8 cellular contexts compared by ENCODE assay signal in the genomic region with DNA sequence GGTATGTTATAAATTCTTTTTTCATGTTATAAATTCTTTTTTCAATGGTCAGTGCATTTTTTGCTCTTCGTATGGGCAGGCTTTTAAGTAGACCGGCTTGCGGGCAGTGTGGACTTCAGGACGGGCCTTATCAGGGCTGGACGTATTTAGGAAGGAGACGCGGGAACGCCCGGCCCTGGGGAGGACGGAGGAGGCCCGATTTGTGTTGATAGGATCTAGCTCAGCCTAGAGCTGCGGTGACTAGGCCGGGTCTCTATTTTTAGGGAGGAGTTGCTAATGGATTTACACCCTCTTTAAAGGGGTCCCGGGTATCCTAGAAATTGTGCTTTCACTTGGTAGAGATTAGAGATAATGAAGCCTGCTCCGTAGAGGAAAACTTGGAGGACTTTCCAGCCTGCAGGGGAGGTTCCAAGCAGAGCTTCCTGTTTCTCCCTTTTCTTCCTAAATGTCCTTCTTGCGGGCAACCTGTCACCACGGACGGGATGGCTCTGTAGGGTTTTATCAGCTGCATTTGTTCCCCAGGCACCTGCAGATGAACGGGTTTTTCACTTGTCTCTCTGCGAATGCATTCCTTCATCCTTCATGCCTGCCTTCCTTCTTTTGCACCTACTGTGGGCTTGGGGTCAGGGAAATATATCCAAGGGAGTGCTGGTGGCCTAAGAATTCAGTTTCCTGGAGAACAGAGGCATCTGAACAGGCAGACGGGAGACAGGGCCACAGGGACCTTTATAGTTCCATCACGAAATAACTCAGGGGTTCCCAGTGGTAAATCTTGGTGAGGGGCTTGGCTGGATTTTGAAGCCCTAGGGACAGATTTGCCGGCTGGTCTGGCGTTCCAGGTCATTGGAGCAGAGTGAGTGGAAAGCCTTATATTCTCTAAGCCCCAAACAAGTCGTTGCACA. TPM values are rescaled to one million over a fixed set of nuclear protein-coding genes. Genes with fewer than 3 reads are reported as not detected.
DNase-seq lines count a peak whose midpoint lies in the region; ATAC-seq lines count a peak whose summit lies in the region.

No MANE protein-coding gene starts in this region.

- H3K9me3 ChIP-seq in BLaER1 treated with 17β-estradiol and CSF1 and Interleukin-3, amounts not matched to agents 10 nM and 100 nM (replicated peaks in 1 of 11) = no peaks in the 10 kb centered on the region
- H3K9me3 ChIP-seq in MG63 = no peaks in the 10 kb centered on the region
- no peaks in the 10 kb centered on the region for H3K9me3 ChIP-seq in mononuclear cell (ENCODE audit: low read depth, low read length)

- H3K4me1 ChIP-seq in BLaER1 treated with 17β-estradiol and CSF1 and Interleukin-3, amounts not matched to agents 10 nM and 100 nM = peaks cover 40 to 61% (median 53%) of the 10 kb centered on the region in 10 experiments
- H3K4me1 ChIP-seq in mononuclear cell (ENCODE audit: insufficient read depth, low read length) = peaks cover 56% of the 10 kb centered on the region

- H3K27ac ChIP-seq in BLaER1 treated with 17β-estradiol and CSF1 and Interleukin-3, amounts not matched to agents 10 nM and 100 nM = peak overlapping the region; percentile 86 to 97 (median 94)

- no peak for ATAC-seq in GM19351 (IDR thresholded peaks at IDR 0.05; ENCODE audit: unreplicated experiment)
- no peak for ATAC-seq in HG03045 (IDR thresholded peaks at IDR 0.05; ENCODE audit: unreplicated experiment)

- peaks cover 8 to 40% (median 20%) of the 10 kb centered on the region in 11 experiments; a peak in 18 of 22 replicates for H4K20me1 ChIP-seq in BLaER1 treated with 17β-estradiol and CSF1 and Interleukin-3, amounts not matched to agents 10 nM and 100 nM

- H3K36me3 ChIP-seq in BLaER1 treated with 17β-estradiol and CSF1 and Interleukin-3, amounts not matched to agents 10 nM and 100 nM = peaks cover 0 to 6% (median 0%) of the 10 kb centered on the region in 11 experiments; a peak in 2 of 22 replicates
- peaks cover 45% of the 10 kb centered on the region for H3K36me3 ChIP-seq in MG63

- H3K4me2 ChIP-seq in BLaER1 treated with 17β-estradiol and CSF1 and Interleukin-3, amounts not matched to agents 10 nM and 100 nM = peak overlapping the region; percentile 89 to 99 (median 96)

- DNase-seq in MG63 (peak; percentile 69), dermis blood vessel endothelial cell (peak; percentile 51), DMS53 treated with DMSO at 0.1 percent for 48 hours (lab: John Stamatoyannopoulos, UW; ENCODE audit: unreplicated experiment) (no peak), T1000 (lab: John Stamatoyannopoulos, UW) (no peak)

- peak overlapping the region; percentile 95 to 99 (median 97) for H3K9ac ChIP-seq in BLaER1 treated with 17β-estradiol and CSF1 and Interleukin-3, amounts not matched to agents 10 nM and 100 nM

- no peaks in the 10 kb centered on the region for H3K27me3 ChIP-seq in BLaER1 treated with 17β-estradiol and CSF1 and Interleukin-3, amounts not matched to agents 10 nM and 100 nM
- H3K27me3 ChIP-seq in MG63 (no peaks in the 10 kb centered on the region), mononuclear cell (ENCODE audit: insufficient read depth, low read length) (no peaks in the 10 kb centered on the region)

- H3K4me3 ChIP-seq in BLaER1 treated with 17β-estradiol and CSF1 and Interleukin-3, amounts not matched to agents 10 nM and 100 nM = peak overlapping the region; percentile 85 to 98 (median 96)
- H3K4me3 ChIP-seq in MG63 (peak overlapping the region; percentile 84), mononuclear cell (ENCODE audit: low read length) (peak overlapping the region; percentile 85)

RNA-seq across cellular contexts. Expression of gene CD99, which starts 1.4 kb away (rescaled TPM):
- 582 and 695 TPM in 2 replicates for total RNA-seq in MG63 (2014; rRNA removed; shearing (Covaris generic); ENCODE audit: low replicate concordance)
- total RNA-seq in dermis blood vessel endothelial cell (194 and 216 TPM in 2 replicates), mononuclear cell (184 TPM)

RNA-seq across cellular contexts. Expression of gene XG, which starts 59.4 kb away (rescaled TPM):
- 1.3 TPM in 1 of 2 replicates, not detected in the other for total RNA-seq in MG63 (2014; rRNA removed; shearing (Covaris generic); ENCODE audit: low replicate concordance)
- total RNA-seq in dermis blood vessel endothelial cell = under 0.01 TPM in 1 of 2 replicates, not detected in the other
- 0.10 TPM for total RNA-seq in mononuclear cell

Comparison
In these comparisons a context has a peak if more than half of its experiments do, and no peak if none do; other contexts are left out.
1. DNase-seq: peak in MG63 (single experiment) and dermis blood vessel endothelial cell (single experiment); none in DMS53 treated with DMSO at 0.1 percent for 48 hours (single experiment) and T1000 (single experiment).
2. Peak in every context shown above with its lines, with median percentiles within 50 percentile points of each other: H3K4me3 ChIP-seq.